Comparison of ENCODE assay signal across 29 cellular contexts in the genomic region with DNA sequence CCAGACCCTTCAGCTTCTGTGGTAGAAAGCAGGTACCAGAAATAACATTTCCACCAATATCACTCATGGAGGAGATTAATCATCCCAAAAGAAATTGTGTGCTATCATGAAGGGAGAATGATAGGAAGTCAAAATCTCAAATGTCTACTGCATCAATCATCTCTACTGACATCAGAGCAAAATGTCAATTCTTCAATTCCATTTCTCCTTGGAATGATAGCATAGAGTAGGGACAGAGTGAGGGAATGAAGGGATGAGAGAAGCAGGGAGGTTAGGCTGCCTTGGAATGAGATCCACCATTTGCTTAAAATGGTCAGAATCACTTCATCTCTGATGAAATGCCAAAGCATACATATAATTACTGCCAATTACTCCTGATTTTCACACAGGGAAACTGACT.
"Had no signal": no experiment of that assay in that cellular context is flagged by ENCODE, and none has a peak within 500 bp of the region (broad histone marks: within the 10 kb centered on the region; RNA-seq: fewer than 3 reads in every experiment).

No MANE protein-coding gene starts in this region.

- DNase-seq: colonic mucosa; cortex of kidney; dermis blood vessel endothelial cell; dorsolateral prefrontal cortex; effector CD4-positive, alpha-beta T cell; effector CD8-positive, alpha-beta T cell; effector memory CD4-positive, alpha-beta T cell; effector memory CD8-positive, alpha-beta T cell; endodermal cell; erythroblast; esophagus squamous epithelium; foreskin fibroblast; foreskin keratinocyte; foreskin melanocyte; gastrocnemius medialis; glutamatergic neuron; head of caudate nucleus; heart left ventricle; heart right ventricle had no signal

- H3K4me1 ChIP-seq: colonic mucosa, esophagus muscularis mucosa, esophagus squamous epithelium, foreskin keratinocyte, gastrocnemius medialis, gastroesophageal sphincter, heart left ventricle, heart right ventricle had no signal

- H3K4me3 Mint-ChIP-seq: dendritic cell treated with granulocyte-macrophage colony-stimulating factor and Interleukin-4, amounts not matched to agents 40 ng/mL and 50 ng/mL, for 4 days; effector memory CD8-positive, alpha-beta T cell; endodermal cell had no signal

- H3K27ac Mint-ChIP-seq: dendritic cell treated with granulocyte-macrophage colony-stimulating factor and Interleukin-4, amounts not matched to agents 40 ng/mL and 50 ng/mL, for 4 days; effector memory CD8-positive, alpha-beta T cell; endodermal cell had no signal

- ATAC-seq: effector memory CD8-positive, alpha-beta T cell; esophagus mucosa; foreskin keratinocyte; gastrocnemius medialis; gastroesophageal sphincter; heart left ventricle; heart right ventricle had no signal

- H3K79me2 ChIP-seq: hepatocyte had no signal

- H2AFZ ChIP-seq: hepatocyte had no signal

- H3K9me3 ChIP-seq: colonic mucosa, esophagus muscularis mucosa, esophagus squamous epithelium, gastrocnemius medialis, gastroesophageal sphincter, heart left ventricle, heart right ventricle had no signal

- H3K36me3 ChIP-seq: colonic mucosa, esophagus muscularis mucosa, esophagus squamous epithelium, gastrocnemius medialis, gastroesophageal sphincter, heart left ventricle, heart right ventricle had no signal

- H3K4me3 ChIP-seq: colonic mucosa, coronary artery, dorsolateral prefrontal cortex, esophagus muscularis mucosa, esophagus squamous epithelium, gastrocnemius medialis, gastroesophageal sphincter, heart left ventricle, heart right ventricle, hepatocyte had no signal

- H3K27me3 Mint-ChIP-seq: dendritic cell treated with granulocyte-macrophage colony-stimulating factor and Interleukin-4, amounts not matched to agents 40 ng/mL and 50 ng/mL, for 4 days; effector memory CD8-positive, alpha-beta T cell had no signal

- FAIRE-seq: endometrium, endothelial cell of umbilical vein, frontal cortex had no signal

- H3K9me3 Mint-ChIP-seq: endodermal cell had no signal

- H3K4me2 ChIP-seq: hepatocyte had no signal

- H3K27me3 ChIP-seq: colonic mucosa, dorsolateral prefrontal cortex, esophagus muscularis mucosa, esophagus squamous epithelium, foreskin keratinocyte, gastrocnemius medialis, gastroesophageal sphincter, heart right ventricle, hepatocyte had no signal

- H3K27ac ChIP-seq: colonic mucosa, coronary artery, dorsolateral prefrontal cortex, epithelial cell of prostate, esophagus muscularis mucosa, esophagus squamous epithelium, foreskin keratinocyte, gastrocnemius medialis, gastroesophageal sphincter, heart left ventricle, heart right ventricle, hepatocyte had no signal
